Comparison of ENCODE assay signal across 10 cellular contexts in genomic region chr14:33475623-33476022, GRCh38.
DNase-seq lines count a peak whose midpoint lies in the region; ATAC-seq, FAIRE-seq and TF ChIP-seq lines count a peak whose summit lies in the region.
"Had no signal": no experiment of that assay in that cellular context is flagged by ENCODE, and none has a peak within 500 bp of the region (broad histone marks: within the 10 kb centered on the region; RNA-seq: fewer than 3 reads in every experiment).

No MANE protein-coding gene starts in this region.

- H4K8ac ChIP-seq in H1 (ENCODE audit: extremely low read depth, insufficient read depth, low read length) (no peak overlapping the region), neuronal stem cell (ENCODE audit: low read depth, low read length) (no peak overlapping the region)

- H2BK12ac ChIP-seq in H1 (ENCODE audit: low read depth, low read length) (no peak overlapping the region), neuronal stem cell (ENCODE audit: low read length) (no peak overlapping the region)

- no peak overlapping the region for H3K27ac Mint-ChIP-seq in activated T-helper 1 cell treated with anti-CD3 and anti-CD28 coated beads, Interleukin-12 subunit alpha, Interleukin-12 subunit beta, Interleukin-2, Interleukin-4 antibody, amounts not matched to agents 30 ng/mL and 10 ng/mL and 1 ng/mL, durations not matched to agents 14 hours and 24 hours and 36 hours
- H3K27ac Mint-ChIP-seq: naive B cell had no signal

- peaks cover 4% of the 10 kb centered on the region for H3K27me3 Mint-ChIP-seq in activated T-helper 1 cell treated with anti-CD3 and anti-CD28 coated beads, Interleukin-12 subunit alpha, Interleukin-12 subunit beta, Interleukin-2, Interleukin-4 antibody, amounts not matched to agents 30 ng/mL and 10 ng/mL and 1 ng/mL, durations not matched to agents 14 hours and 24 hours and 36 hours (ENCODE audit: insufficient read depth)

- intact Hi-C loops in activated T-helper 1 cell treated with anti-CD3 and anti-CD28 coated beads, Interleukin-12 subunit alpha, Interleukin-12 subunit beta, Interleukin-2, Interleukin-4 antibody, amounts not matched to agents 30 ng/mL and 10 ng/mL and 1 ng/mL, durations not matched to agents 14 hours and 24 hours and 36 hours (cut with micrococcal nuclease) = loop anchor here (1.0 to 5.0 kb wide), 2 partner anchors 317 to 827 kb away; no protein-coding TSS in a partner anchor

- no peaks in the 10 kb centered on the region for H4K20me1 ChIP-seq in H1 (replicated peaks in 1 of 2; ENCODE audit: control insufficient read depth in 1 of 2, insufficient read depth in 2 of 2, low read length in 2 of 2)

- H3K4ac ChIP-seq in H1 (replicated peaks; ENCODE audit: insufficient read length, low read depth, low read length) (no peak overlapping the region), neuronal stem cell (ENCODE audit: low read length) (no peak overlapping the region)

- H2AFZ ChIP-seq in H1 (ENCODE audit: low read length) (peak overlapping the region; percentile 45; the same call in 1 of the 2 replicates), neuronal stem cell (ENCODE audit: low read length) (no peak overlapping the region)

- H3K9ac ChIP-seq in H1 (replicated peaks in 1 of 4; ENCODE audit: extremely low read depth in 1 of 4, low read depth in 3 of 4, low read length in 3 of 4) (no peak overlapping the region), neuronal stem cell (ENCODE audit: low read depth, low read length, poor library complexity) (no peak overlapping the region)

- FAIRE-seq in H1 (lab: Jason Lieb, UNC) = peak; percentile 98

- H3K36me3 ChIP-seq in GM06990 (ENCODE audit: control insufficient read depth, insufficient read depth, low read length) (no peaks in the 10 kb centered on the region), H1 (ENCODE audit: control insufficient read depth in 2 of 4, insufficient read depth in 4 of 4, low read length in 3 of 4) (no peaks in the 10 kb centered on the region), neuronal stem cell (replicated peaks in 1 of 2; ENCODE audit: control insufficient read depth in 2 of 2, insufficient read depth in 2 of 2, low read length in 2 of 2) (peaks cover 0 to 4% of the 10 kb centered on the region in 2 donors)

- H4K5ac ChIP-seq in H1 (ENCODE audit: insufficient read length, low read depth, low read length) = no peak overlapping the region

- no peaks in the 10 kb centered on the region for H3K79me2 ChIP-seq in H1 (ENCODE audit: control insufficient read depth in 1 of 2, insufficient read depth in 2 of 2, low read length in 2 of 2)

- peak; percentile 41 for TF ChIP-seq CTCF in GM06990 (IDR thresholded peaks at IDR 0.05; ENCODE audit: insufficient read depth, low read length, poor library complexity, severe bottlenecking)
- TF ChIP-seq CTCF in H1 (IDR thresholded peaks at IDR 0.05; ENCODE audit: control extremely low read depth in 1 of 3, insufficient read depth in 1 of 3, low read depth in 1 of 3, low read length in 3 of 3) = peak; percentile 42 to 79 (median 58)

- H2BK5ac ChIP-seq in H1 (ENCODE audit: low read depth, low read length) (no peak overlapping the region), neuronal stem cell (ENCODE audit: low read length) (no peak overlapping the region)

- no peak overlapping the region for H4K91ac ChIP-seq in H1 (replicated peaks; ENCODE audit: insufficient read length, low read length)
- no peak overlapping the region for H4K91ac ChIP-seq in neuronal stem cell (ENCODE audit: low read depth, low read length, poor library complexity)

- WGBS in H1 (ENCODE audit: extremely low coverage in 1 of 2, insufficient coverage in 1 of 2, insufficient read length in 1 of 2, insufficient replicate concordance in 2 of 2, low coverage in 1 of 2, low lambda C conversion rate in 2 of 2, missing lambda C conversion rate in 1 of 2), 2 experiments = 29% methylated on average over 4 of the region's 4 CpGs; no CpG with 5 or more reads in 1 of the 2 experiments
- no CpG with 5 or more reads among the region's 4 CpGs for WGBS in neuronal stem cell (ENCODE audit: extremely low coverage in 2 of 2, insufficient read length in 2 of 2, insufficient replicate concordance in 1 of 2), 2 donors

- H3K4me1 ChIP-seq in H1 (replicated peaks in 1 of 4; ENCODE audit: control insufficient read depth in 3 of 4, insufficient read depth in 4 of 4, low read length in 3 of 4) (peaks cover 0 to 25% (median 9%) of the 10 kb centered on the region in 4 experiments; a peak in 5 of 7 replicates), neuronal stem cell (ENCODE audit: control insufficient read depth in 2 of 2, insufficient read depth in 1 of 2, low read depth in 1 of 2, low read length in 2 of 2) (peaks cover 12 to 22% of the 10 kb centered on the region in 2 donors)

- H3K36me3 Mint-ChIP-seq in activated T-helper 1 cell treated with anti-CD3 and anti-CD28 coated beads, Interleukin-12 subunit alpha, Interleukin-12 subunit beta, Interleukin-2, Interleukin-4 antibody, amounts not matched to agents 30 ng/mL and 10 ng/mL and 1 ng/mL, durations not matched to agents 14 hours and 24 hours and 36 hours (ENCODE audit: low read depth) = no peaks in the 10 kb centered on the region
- H3K36me3 Mint-ChIP-seq: naive B cell had no signal

- peak; percentile 77 to 79 for TF ChIP-seq RAD21 in H1 (IDR thresholded peaks at IDR 0.05 in 1 of 2, conservative IDR thresholded peaks at IDR 0.05 in 1 of 2; ENCODE audit: low read depth in 2 of 2, low read length in 2 of 2)

- H3K56ac ChIP-seq in H1 (replicated peaks; ENCODE audit: insufficient read length, low read depth, low read length) = no peak overlapping the region

- TF ChIP-seq POLR2A in H1 (IDR thresholded peaks at IDR 0.05; ENCODE audit: control extremely low read depth in 1 of 2, low read depth in 2 of 2, low read length in 2 of 2) = no peak

- no peak overlapping the region for H2BK20ac ChIP-seq in H1 (ENCODE audit: low read length)

- H3K4me3 ChIP-seq in GM06990 (replicated peaks; ENCODE audit: low read depth, low read length) = no peak overlapping the region
- no peak overlapping the region for H3K4me3 ChIP-seq in Jurkat, Clone E6-1 (ENCODE audit: low read length)
- peak overlapping the region in 1 of 4 experiments; percentile 28; a peak in 1 of 8 replicates for H3K4me3 ChIP-seq in H1 (ENCODE audit: extremely low read depth in 1 of 4, insufficient read depth in 2 of 4, low read depth in 3 of 4, low read length in 4 of 4)
- no peak overlapping the region for H3K4me3 ChIP-seq in neuronal stem cell (ENCODE audit: low read length in 2 of 2)
- H3K4me3 ChIP-seq: SK-N-MC had no signal

- H3K4me2 ChIP-seq in H1 (ENCODE audit: insufficient read depth in 1 of 2, low read depth in 2 of 2, low read length in 2 of 2) (peak overlapping the region; percentile 53 to 55), neuronal stem cell (ENCODE audit: insufficient read depth, low read length, poor library complexity, severe bottlenecking) (no peak overlapping the region)

- no peaks in the 10 kb centered on the region for H3K9me3 ChIP-seq in H1 (ENCODE audit: insufficient read depth in 2 of 2, low read depth in 1 of 2, low read length in 1 of 2)
- H3K9me3 ChIP-seq in neuronal stem cell (replicated peaks in 1 of 2; ENCODE audit: control insufficient read depth in 2 of 2, insufficient read depth in 1 of 2, low read depth in 1 of 2, low read length in 2 of 2) = no peaks in the 10 kb centered on the region

- H2AK5ac ChIP-seq in H1 (ENCODE audit: low read depth, low read length) (no peak overlapping the region), neuronal stem cell (ENCODE audit: low read depth, low read length) (no peak overlapping the region)

- H3K14ac ChIP-seq in H1 (ENCODE audit: insufficient read length) (no peak overlapping the region), neuronal stem cell (ENCODE audit: low read length) (no peak overlapping the region)

- no peak overlapping the region for H3K23ac ChIP-seq in H1 (ENCODE audit: insufficient read length)
- H3K23ac ChIP-seq in neuronal stem cell (ENCODE audit: low read depth, low read length, poor library complexity) = no peak overlapping the region

- no peak overlapping the region for H2BK15ac ChIP-seq in H1 (ENCODE audit: low read length)
- H2BK15ac ChIP-seq in neuronal stem cell (ENCODE audit: low read length) = no peak overlapping the region

- no peaks in the 10 kb centered on the region for H3K79me1 ChIP-seq in H1 (ENCODE audit: low read depth, low read length)
- no peaks in the 10 kb centered on the region for H3K79me1 ChIP-seq in neuronal stem cell (ENCODE audit: low read depth, low read length)

- H3K27ac ChIP-seq in H1 (ENCODE audit: low read depth, low read length) (no peak overlapping the region), neuronal stem cell (replicated peaks; ENCODE audit: low read length) (no peak overlapping the region)
- H3K27ac ChIP-seq: SK-N-MC had no signal

- CTCF ChIA-PET in H1 (lab: Charles Lee; ENCODE audit: partially characterized antibody) = interaction anchor here (0.5 to 3.4 kb wide), 10 partner anchors 15 to 365 kb away, joined by 3 to 18 read pairs (median 3); no protein-coding TSS in a partner anchor

- H2BK120ac ChIP-seq in H1 (replicated peaks; ENCODE audit: low read depth, low read length) (no peak overlapping the region), neuronal stem cell (ENCODE audit: low read depth, low read length) (no peak overlapping the region)

- H3K4me3 Mint-ChIP-seq in activated T-helper 1 cell treated with anti-CD3 and anti-CD28 coated beads, Interleukin-12 subunit alpha, Interleukin-12 subunit beta, Interleukin-2, Interleukin-4 antibody, amounts not matched to agents 30 ng/mL and 10 ng/mL and 1 ng/mL, durations not matched to agents 14 hours and 24 hours and 36 hours = no peak overlapping the region
- H3K4me3 Mint-ChIP-seq: naive B cell had no signal

- TF ChIP-seq EP300 in H1 (IDR thresholded peaks at IDR 0.05; ENCODE audit: borderline replicate concordance in 1 of 2, low read depth in 2 of 2, low read length in 2 of 2) = peak in 1 of 2 experiments; percentile 52; a peak in 1 of 3 replicates

- no peak for ATAC-seq in GM19467 (IDR thresholded peaks at IDR 0.05; ENCODE audit: unreplicated experiment)

- POLR2A ChIA-PET in H1 (lab: Charles Lee; ENCODE audit: partially characterized antibody) = no interaction called here

- H3K4me1 Mint-ChIP-seq in activated T-helper 1 cell treated with anti-CD3 and anti-CD28 coated beads, Interleukin-12 subunit alpha, Interleukin-12 subunit beta, Interleukin-2, Interleukin-4 antibody, amounts not matched to agents 30 ng/mL and 10 ng/mL and 1 ng/mL, durations not matched to agents 14 hours and 24 hours and 36 hours (ENCODE audit: low read depth) = no peaks in the 10 kb centered on the region
- H3K4me1 Mint-ChIP-seq: naive B cell had no signal

- DNase-seq in GM06990 (ENCODE audit: extremely low read depth, insufficient read length) = no peak
- DNase-seq in Jurkat, Clone E6-1 (ENCODE audit: low read depth, low spot score) = peak; percentile 12
- peak; percentile 38 for DNase-seq in RKO (ENCODE audit: low spot score)
- peak; percentile 73 to 76 for DNase-seq in H1 (ENCODE audit: low read depth in 1 of 2, low spot score in 2 of 2)
- peak; percentile 90 for DNase-seq in neuronal stem cell (ENCODE audit: low spot score)
- no peak for DNase-seq in activated T-helper 1 cell treated with anti-CD3 and anti-CD28 coated beads, Interleukin-12 subunit alpha, Interleukin-12 subunit beta, Interleukin-2, Interleukin-4 antibody, amounts not matched to agents 30 ng/mL and 10 ng/mL and 1 ng/mL, durations not matched to agents 14 hours and 24 hours and 36 hours (ENCODE audit: low spot score)
- DNase-seq in NCI-H446 (lab: John Stamatoyannopoulos, UW) = no peak
- DNase-seq: naive B cell had no signal

- H3K27me3 ChIP-seq in GM06990 (replicated peaks; ENCODE audit: control insufficient read depth, insufficient read depth, low read length) (no peaks in the 10 kb centered on the region), H1 (replicated peaks in 1 of 4; ENCODE audit: control insufficient read depth in 3 of 4, extremely low read depth in 1 of 4, insufficient read depth in 3 of 4, low read length in 3 of 4) (no peaks in the 10 kb centered on the region), neuronal stem cell (ENCODE audit: control insufficient read depth in 3 of 3, insufficient read depth in 3 of 3, low read depth in 1 of 3, low read length in 3 of 3) (no peaks in the 10 kb centered on the region)

- no peak overlapping the region for H3K18ac ChIP-seq in H1 (ENCODE audit: extremely low read depth, low read length)
- H3K18ac ChIP-seq in neuronal stem cell (ENCODE audit: low read length) = no peak overlapping the region

- H3K23me2 ChIP-seq in H1 (ENCODE audit: low read depth, low read length) = no peaks in the 10 kb centered on the region

- H3K9me3 Mint-ChIP-seq in activated T-helper 1 cell treated with anti-CD3 and anti-CD28 coated beads, Interleukin-12 subunit alpha, Interleukin-12 subunit beta, Interleukin-2, Interleukin-4 antibody, amounts not matched to agents 30 ng/mL and 10 ng/mL and 1 ng/mL, durations not matched to agents 14 hours and 24 hours and 36 hours = no peaks in the 10 kb centered on the region
- H3K9me3 Mint-ChIP-seq: naive B cell had no signal

Comparison
In these comparisons a context has a peak if more than half of its experiments do, and no peak if none do; other contexts are left out.
1. DNase-seq: peak in Jurkat, Clone E6-1 (single experiment), RKO (single experiment), H1 (2 of 2) and neuronal stem cell (single experiment); none in GM06990 (single experiment), activated T-helper 1 cell treated with anti-CD3 and anti-CD28 coated beads, Interleukin-12 subunit alpha, Interleukin-12 subunit beta, Interleukin-2, Interleukin-4 antibody, amounts not matched to agents 30 ng/mL and 10 ng/mL and 1 ng/mL, durations not matched to agents 14 hours and 24 hours and 36 hours (single experiment) and NCI-H446 (0 of 2).